In the genomic region with DNA sequence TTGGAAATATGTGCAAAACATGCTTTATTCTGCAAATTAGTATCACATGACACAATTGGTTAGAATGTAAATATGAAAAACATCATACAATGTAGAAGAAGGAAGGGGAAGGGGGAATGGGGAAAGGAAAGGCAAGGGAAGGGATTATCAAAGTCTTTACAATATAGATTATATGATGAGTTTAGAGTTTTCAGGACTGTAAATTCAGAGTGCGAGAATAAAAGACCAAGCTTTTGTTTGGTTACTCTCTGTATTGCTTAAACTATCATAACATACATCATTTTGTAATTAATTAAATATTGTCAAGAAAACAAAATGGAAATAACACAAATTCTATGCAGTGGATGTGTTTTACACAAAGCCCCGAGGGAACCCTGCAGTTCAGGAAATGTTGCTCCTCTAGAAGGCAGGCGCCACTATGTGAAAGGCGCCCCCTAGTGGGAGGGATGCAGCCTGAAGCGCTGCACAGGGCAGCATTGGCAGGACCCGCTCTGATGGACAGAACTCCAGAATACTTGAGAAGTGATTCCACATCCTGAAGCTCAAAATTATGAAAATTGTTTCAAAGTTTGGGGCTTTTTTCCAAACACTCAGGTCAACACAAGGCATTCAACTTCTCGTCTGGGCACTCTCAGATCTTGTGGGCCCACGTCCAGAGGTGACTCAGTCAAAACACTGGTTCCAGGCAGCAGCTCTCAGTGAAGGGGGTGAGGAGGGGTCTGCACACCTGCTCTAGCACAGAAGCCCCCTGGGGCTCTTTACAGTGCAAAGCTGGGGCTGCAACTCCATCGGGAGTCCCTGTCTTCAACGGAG, we compare ENCODE assay signal across 1 cellular context.
TF ChIP-seq lines count a peak whose summit lies in the region.

No MANE protein-coding gene starts in this region.

TF ChIP-seq in HepG2, 621 proteins besides CTCF, POLR2A, EP300 and RAD21 (continued from another document):
- TF ChIP-seq, protein P1, sequence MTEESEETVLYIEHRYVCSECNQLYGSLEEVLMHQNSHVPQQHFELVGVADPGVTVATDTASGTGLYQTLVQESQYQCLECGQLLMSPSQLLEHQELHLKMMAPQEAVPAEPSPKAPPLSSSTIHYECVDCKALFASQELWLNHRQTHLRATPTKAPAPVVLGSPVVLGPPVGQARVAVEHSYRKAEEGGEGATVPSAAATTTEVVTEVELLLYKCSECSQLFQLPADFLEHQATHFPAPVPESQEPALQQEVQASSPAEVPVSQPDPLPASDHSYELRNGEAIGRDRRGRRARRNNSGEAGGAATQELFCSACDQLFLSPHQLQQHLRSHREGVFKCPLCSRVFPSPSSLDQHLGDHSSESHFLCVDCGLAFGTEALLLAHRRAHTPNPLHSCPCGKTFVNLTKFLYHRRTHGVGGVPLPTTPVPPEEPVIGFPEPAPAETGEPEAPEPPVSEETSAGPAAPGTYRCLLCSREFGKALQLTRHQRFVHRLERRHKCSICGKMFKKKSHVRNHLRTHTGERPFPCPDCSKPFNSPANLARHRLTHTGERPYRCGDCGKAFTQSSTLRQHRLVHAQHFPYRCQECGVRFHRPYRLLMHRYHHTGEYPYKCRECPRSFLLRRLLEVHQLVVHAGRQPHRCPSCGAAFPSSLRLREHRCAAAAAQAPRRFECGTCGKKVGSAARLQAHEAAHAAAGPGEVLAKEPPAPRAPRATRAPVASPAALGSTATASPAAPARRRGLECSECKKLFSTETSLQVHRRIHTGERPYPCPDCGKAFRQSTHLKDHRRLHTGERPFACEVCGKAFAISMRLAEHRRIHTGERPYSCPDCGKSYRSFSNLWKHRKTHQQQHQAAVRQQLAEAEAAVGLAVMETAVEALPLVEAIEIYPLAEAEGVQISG (CRISPR knock-in tag; IDR thresholded peaks at IDR 0.05): 0 out of 2 replicates have a peak, but pooled peaks have one; percentile 33
- 0 out of 2 replicates have a peak, but pooled peaks have one; percentile 25 for TF ChIP-seq ZNF331 (CRISPR knock-in tag; IDR thresholded peaks at IDR 0.05)
- no peak for TF ChIP-seq ATF7-NPFF (CRISPR knock-in tag; IDR thresholded peaks at IDR 0.05; ENCODE audit: low read depth)
- TF ChIP-seq RBM22 (optimal IDR thresholded peaks at IDR 0.05; ENCODE audit: low read length): no peak
- TF ChIP-seq ZNF746 (CRISPR knock-in tag; IDR thresholded peaks at IDR 0.05): no peak
- TF ChIP-seq ZNF672 (CRISPR knock-in tag; IDR thresholded peaks at IDR 0.05): no peak
TF ChIP-seq in HepG2: peak in this region for 17.
